Comparison of ENCODE assay signal across 9 cellular contexts in the genomic region with DNA sequence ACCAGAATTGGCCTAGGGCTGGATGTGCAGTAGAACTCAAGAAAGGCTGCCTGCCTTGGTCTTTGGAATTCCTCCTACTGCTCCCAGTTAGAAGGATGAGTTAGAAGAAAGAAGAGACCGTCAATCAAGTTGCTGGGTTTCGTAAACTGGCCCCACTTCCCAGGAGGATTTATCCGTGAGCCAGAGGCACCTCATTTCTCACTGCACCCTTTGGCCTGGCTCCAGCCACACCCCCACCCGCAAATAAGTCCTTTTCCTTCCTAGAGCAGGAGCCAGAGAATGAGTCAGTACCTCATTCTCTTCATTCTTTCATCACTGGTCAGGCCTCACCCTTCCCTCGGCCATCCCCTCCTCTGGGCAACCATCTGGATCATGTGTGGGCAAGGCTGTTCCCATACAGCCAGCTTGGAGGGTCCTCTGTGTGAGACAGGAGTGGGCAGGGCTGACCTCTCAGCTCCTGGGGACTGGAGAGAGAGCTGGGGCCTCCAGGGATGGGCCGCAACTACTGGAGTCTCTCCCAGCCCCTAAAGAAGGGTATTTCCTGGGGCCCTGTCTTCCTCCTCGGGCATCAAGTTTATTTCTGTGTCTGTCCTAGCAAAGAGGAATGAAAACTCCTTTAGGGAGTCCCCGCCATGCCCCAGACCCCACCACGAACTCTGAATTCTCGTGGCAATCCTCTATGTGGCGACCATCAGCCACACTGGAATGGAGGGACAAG.
DNase-seq lines count a peak whose midpoint lies in the region; ATAC-seq and TF ChIP-seq lines count a peak whose summit lies in the region.
"Had no signal": no experiment of that assay in that cellular context is flagged by ENCODE, and none has a peak within 500 bp of the region (broad histone marks: within the 10 kb centered on the region; RNA-seq: fewer than 3 reads in every experiment).

No MANE protein-coding gene starts in this region.

- no peak overlapping the region for H3K27ac Mint-ChIP-seq in naive thymus-derived CD8-positive, alpha-beta T cell

- H3K9me3 ChIP-seq in SK-N-SH, result no peaks in the 10 kb centered on the region
- H3K9me3 ChIP-seq in smooth muscle cell (replicated peaks; ENCODE audit: low read depth), result no peaks in the 10 kb centered on the region

- H3K9me3 Mint-ChIP-seq in naive thymus-derived CD8-positive, alpha-beta T cell, result no peaks in the 10 kb centered on the region

- TF ChIP-seq CTCF in SK-N-SH (IDR thresholded peaks at IDR 0.05), result no peak
- no peak for TF ChIP-seq CTCF in foreskin fibroblast (IDR thresholded peaks at IDR 0.05; ENCODE audit: low read depth, low read length)
- TF ChIP-seq CTCF in smooth muscle cell (IDR thresholded peaks at IDR 0.05; ENCODE audit: borderline replicate concordance, insufficient read depth, poor library complexity, severe bottlenecking), result no peak

- no peaks in the 10 kb centered on the region for H4K20me1 ChIP-seq in SK-N-SH (ENCODE audit: insufficient read depth)
- no peaks in the 10 kb centered on the region for H4K20me1 ChIP-seq in smooth muscle cell (ENCODE audit: low read depth)

- POLR2A ChIA-PET in SK-N-SH (lab: Yijun Ruan, JAX), result no interaction called here
- POLR2A ChIA-PET in naive thymus-derived CD8-positive, alpha-beta T cell (lab: Charles Lee), result no interaction called here

- H3K36me3 ChIP-seq in SK-N-SH (replicated peaks in 1 of 2; ENCODE audit: control insufficient read depth in 1 of 2, insufficient read depth in 2 of 2, low read length in 1 of 2), result no peaks in the 10 kb centered on the region
- no peaks in the 10 kb centered on the region for H3K36me3 ChIP-seq in smooth muscle cell (ENCODE audit: low read depth)

- H3K4me1 ChIP-seq in SK-N-SH (ENCODE audit: control insufficient read depth in 1 of 2, insufficient read depth in 2 of 2, low read depth in 1 of 2, low read length in 1 of 2), result peaks cover 28 to 45% of the 10 kb centered on the region in 2 experiments; a peak in 3 of 4 replicates
- H3K4me1 ChIP-seq in smooth muscle cell (ENCODE audit: low read depth), result peaks cover 17% of the 10 kb centered on the region

- H3K27me3 ChIP-seq in SK-N-SH (ENCODE audit: insufficient read depth) (no peaks in the 10 kb centered on the region), smooth muscle cell (ENCODE audit: low read depth) (no peaks in the 10 kb centered on the region)

- H3K4me1 Mint-ChIP-seq in naive thymus-derived CD8-positive, alpha-beta T cell, result peaks cover 13 to 52% (median 20%) of the 10 kb centered on the region in 4 donors

- no peak for ATAC-seq in naive thymus-derived CD8-positive, alpha-beta T cell
- ATAC-seq in HG03139 (IDR thresholded peaks at IDR 0.05; ENCODE audit: unreplicated experiment), result no peak
- ATAC-seq in GM18517 (IDR thresholded peaks at IDR 0.05; ENCODE audit: unreplicated experiment), result no peak

- H3K4me2 ChIP-seq in SK-N-SH, result peak overlapping the region; percentile 45
- peak overlapping the region; percentile 47 for H3K4me2 ChIP-seq in smooth muscle cell

- WGBS in SK-N-SH (ENCODE audit: low lambda C conversion rate), result 26% methylated on average over 9 of the region's 11 CpGs
- 50% methylated on average over 11 of the region's 11 CpGs for WGBS in smooth muscle cell (ENCODE audit: low lambda C conversion rate)

- H3K27ac ChIP-seq in SK-N-SH (ENCODE audit: low read depth in 2 of 2, low read length in 1 of 2), result peak overlapping the region; percentile 87 to 90
- peak overlapping the region; percentile 66 for H3K27ac ChIP-seq in smooth muscle cell (ENCODE audit: low read depth)

- H3K9ac ChIP-seq in SK-N-SH (peak overlapping the region; percentile 47; the same call in 1 of the 2 replicates), smooth muscle cell (ENCODE audit: low read depth) (peak overlapping the region; percentile 24)

- peaks cover 0 to 9% (median 0%) of the 10 kb centered on the region in 5 donors for H3K27me3 Mint-ChIP-seq in naive thymus-derived CD8-positive, alpha-beta T cell

- H3K79me2 ChIP-seq in SK-N-SH (ENCODE audit: insufficient read depth), result no peaks in the 10 kb centered on the region
- no peaks in the 10 kb centered on the region for H3K79me2 ChIP-seq in smooth muscle cell (ENCODE audit: low read depth)

- no peaks in the 10 kb centered on the region for H3K36me3 Mint-ChIP-seq in naive thymus-derived CD8-positive, alpha-beta T cell

- no peak overlapping the region for H3K4me3 Mint-ChIP-seq in naive thymus-derived CD8-positive, alpha-beta T cell

- TF ChIP-seq EP300 in SK-N-SH (IDR thresholded peaks at IDR 0.05; ENCODE audit: borderline replicate concordance in 1 of 2, low read depth in 1 of 2, low read length in 1 of 2), result peak in 1 of 2 experiments; percentile 86; a peak in 2 of 4 replicates

- peaks cover 12% of the 10 kb centered on the region for H3F3A ChIP-seq in SK-N-SH (replicated peaks; ENCODE audit: insufficient read depth)
- H3F3A ChIP-seq in smooth muscle cell (ENCODE audit: low read depth), result peaks cover 7% of the 10 kb centered on the region

- DNase-seq in H4 (ENCODE audit: low spot score) (peak; percentile 89), SK-N-SH (no peak), foreskin fibroblast (peak; percentile 98), smooth muscle cell (lab: John Stamatoyannopoulos, UW; ENCODE audit: unreplicated experiment) (peak; percentile 7), hippocampal formation (lab: John Stamatoyannopoulos, UW) (no peak)
- no peak for DNase-seq in naive thymus-derived CD8-positive, alpha-beta T cell
- DNase-seq: NCI-H187 had no signal

- no peak overlapping the region for H3K4me3 ChIP-seq in SK-N-SH (ENCODE audit: low read depth in 2 of 2, low read length in 1 of 2)
- no peak overlapping the region for H3K4me3 ChIP-seq in foreskin fibroblast (ENCODE audit: low read depth in 1 of 2, low read length in 2 of 2)
- H3K4me3 ChIP-seq in smooth muscle cell, result no peak overlapping the region

- CTCF ChIA-PET in SK-N-SH (lab: Yijun Ruan, JAX), result no interaction called here

- H3K9me2 ChIP-seq in SK-N-SH, result no peaks in the 10 kb centered on the region

- no peak overlapping the region; the same call in none of the 2 replicates for H2AFZ ChIP-seq in SK-N-SH (ENCODE audit: low read depth)
- no peak overlapping the region for H2AFZ ChIP-seq in smooth muscle cell (ENCODE audit: low read depth)

- no peak for TF ChIP-seq RAD21 in SK-N-SH (IDR thresholded peaks at IDR 0.05; ENCODE audit: low read length)

TF ChIP-seq in SK-N-SH, 30 proteins besides CTCF, POLR2A, EP300 and RAD21 (continues in another document):
- TF ChIP-seq JUND (IDR thresholded peaks at IDR 0.05), result peak; percentile 94
- no peak for TF ChIP-seq NRF1 (IDR thresholded peaks at IDR 0.05; ENCODE audit: low read depth, low read length)
- TF ChIP-seq MEF2A (IDR thresholded peaks at IDR 0.05; ENCODE audit: borderline replicate concordance, low read depth), result no peak; the same call in 1 of the 2 replicates
- TF ChIP-seq MXI1 (IDR thresholded peaks at IDR 0.05; ENCODE audit: low read depth, low read length), result no peak
- TF ChIP-seq FOXJ3 (CRISPR knock-in tag; IDR thresholded peaks at IDR 0.05), result no peak
- TF ChIP-seq, protein P1, sequence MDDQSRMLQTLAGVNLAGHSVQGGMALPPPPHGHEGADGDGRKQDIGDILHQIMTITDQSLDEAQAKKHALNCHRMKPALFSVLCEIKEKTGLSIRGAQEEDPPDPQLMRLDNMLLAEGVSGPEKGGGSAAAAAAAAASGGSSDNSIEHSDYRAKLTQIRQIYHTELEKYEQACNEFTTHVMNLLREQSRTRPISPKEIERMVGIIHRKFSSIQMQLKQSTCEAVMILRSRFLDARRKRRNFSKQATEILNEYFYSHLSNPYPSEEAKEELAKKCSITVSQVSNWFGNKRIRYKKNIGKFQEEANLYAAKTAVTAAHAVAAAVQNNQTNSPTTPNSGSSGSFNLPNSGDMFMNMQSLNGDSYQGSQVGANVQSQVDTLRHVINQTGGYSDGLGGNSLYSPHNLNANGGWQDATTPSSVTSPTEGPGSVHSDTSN (IDR thresholded peaks at IDR 0.05), result peak; percentile 90
- 0 out of 2 replicates have a peak, but pooled peaks have one; percentile 38 for TF ChIP-seq SIN3A (IDR thresholded peaks at IDR 0.05; ENCODE audit: borderline replicate concordance, low read depth, low read length)
- TF ChIP-seq TEAD4 (IDR thresholded peaks at IDR 0.05; ENCODE audit: borderline replicate concordance, insufficient read depth), result peak; percentile 82
- TF ChIP-seq, protein P2, sequence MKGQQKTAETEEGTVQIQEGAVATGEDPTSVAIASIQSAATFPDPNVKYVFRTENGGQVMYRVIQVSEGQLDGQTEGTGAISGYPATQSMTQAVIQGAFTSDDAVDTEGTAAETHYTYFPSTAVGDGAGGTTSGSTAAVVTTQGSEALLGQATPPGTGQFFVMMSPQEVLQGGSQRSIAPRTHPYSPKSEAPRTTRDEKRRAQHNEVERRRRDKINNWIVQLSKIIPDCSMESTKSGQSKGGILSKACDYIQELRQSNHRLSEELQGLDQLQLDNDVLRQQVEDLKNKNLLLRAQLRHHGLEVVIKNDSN (IDR thresholded peaks at IDR 0.05; ENCODE audit: borderline replicate concordance, low read depth), result no peak
- no peak for TF ChIP-seq RCOR1 (IDR thresholded peaks at IDR 0.05; ENCODE audit: low read length)
- no peak for TF ChIP-seq FOXM1 (IDR thresholded peaks at IDR 0.05; ENCODE audit: low read depth)
- TF ChIP-seq CHD2 (IDR thresholded peaks at IDR 0.05; ENCODE audit: low read length, partially characterized antibody), result no peak
- TF ChIP-seq RXRA (IDR thresholded peaks at IDR 0.05; ENCODE audit: borderline replicate concordance, low read depth), result peak; percentile 83; the same call in 1 of the 2 replicates
- TF ChIP-seq, protein P3, sequence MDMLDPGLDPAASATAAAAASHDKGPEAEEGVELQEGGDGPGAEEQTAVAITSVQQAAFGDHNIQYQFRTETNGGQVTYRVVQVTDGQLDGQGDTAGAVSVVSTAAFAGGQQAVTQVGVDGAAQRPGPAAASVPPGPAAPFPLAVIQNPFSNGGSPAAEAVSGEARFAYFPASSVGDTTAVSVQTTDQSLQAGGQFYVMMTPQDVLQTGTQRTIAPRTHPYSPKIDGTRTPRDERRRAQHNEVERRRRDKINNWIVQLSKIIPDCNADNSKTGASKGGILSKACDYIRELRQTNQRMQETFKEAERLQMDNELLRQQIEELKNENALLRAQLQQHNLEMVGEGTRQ (IDR thresholded peaks at IDR 0.05; ENCODE audit: borderline replicate concordance, low read depth, low read length), result no peak
- TF ChIP-seq TCF12 (IDR thresholded peaks at IDR 0.05), result peak; percentile 92
- no peak for TF ChIP-seq RFX5 (IDR thresholded peaks at IDR 0.05; ENCODE audit: low read length)
- peak; percentile 78; the same call in 1 of the 2 replicates for TF ChIP-seq POLR2AphosphoS5 (IDR thresholded peaks at IDR 0.05; ENCODE audit: low read depth, low read length)
- peak; percentile 63; the same call in 1 of the 2 replicates for TF ChIP-seq ELF1 (IDR thresholded peaks at IDR 0.05)
- TF ChIP-seq SMC3 (IDR thresholded peaks at IDR 0.05; ENCODE audit: low read depth, low read length), result no peak
- TF ChIP-seq, protein P4, sequence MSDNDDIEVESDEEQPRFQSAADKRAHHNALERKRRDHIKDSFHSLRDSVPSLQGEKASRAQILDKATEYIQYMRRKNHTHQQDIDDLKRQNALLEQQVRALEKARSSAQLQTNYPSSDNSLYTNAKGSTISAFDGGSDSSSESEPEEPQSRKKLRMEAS (IDR thresholded peaks at IDR 0.05; ENCODE audit: low read depth), result 0 out of 2 replicates have a peak, but pooled peaks have one; percentile 48

Comparison
In these comparisons a context has a peak if more than half of its experiments do, and no peak if none do; other contexts are left out.
1. DNase-seq: peak in H4 (single experiment), foreskin fibroblast (2 of 2) and smooth muscle cell (single experiment); none in SK-N-SH (single experiment), naive thymus-derived CD8-positive, alpha-beta T cell (0 of 10) and hippocampal formation (0 of 2).